Comparison of ENCODE assay signal across 17 cellular contexts in genomic region chr6:151112130-151112529, GRCh38.
"Had no signal": no experiment of that assay in that cellular context is flagged by ENCODE, and none has a peak within 500 bp of the region (broad histone marks: within the 10 kb centered on the region; RNA-seq: fewer than 3 reads in every experiment).

No MANE protein-coding gene starts in this region.

- H3K4me1 Mint-ChIP-seq: memory B cell; naive thymus-derived CD8-positive, alpha-beta T cell; stimulated activated memory B cell treated with anti-CD40 and anti-IgM and Interleukin-4, amounts not matched to agents 10 μg/mL and 1 μg/mL and 100 μg/mL, for 72 hours had no signal

- H3K9me3 Mint-ChIP-seq: activated CD8-positive, alpha-beta T cell treated with anti-CD3 and anti-CD28 coated beads for 36 hours; activated T-helper 2 cell treated with anti-CD3 and anti-CD28 coated beads, Interferon-gamma antibody, Interleukin-2, Interleukin-4, amounts not matched to agents 10 μg/mL and 5 μg/mL and 100 μg/mL, durations not matched to agents 14 hours and 24 hours and 36 hours; stimulated activated memory B cell treated with anti-CD40 and anti-IgM and Interleukin-4, amounts not matched to agents 10 μg/mL and 1 μg/mL and 100 μg/mL, for 72 hours had no signal

- H3K4me3 ChIP-seq: body of pancreas, esophagus squamous epithelium, sigmoid colon, tibial artery, uterus had no signal

- ATAC-seq: activated CD8-positive, alpha-beta T cell treated with anti-CD3 and anti-CD28 coated beads for 36 hours; body of pancreas; effector memory CD8-positive, alpha-beta T cell; naive thymus-derived CD8-positive, alpha-beta T cell; stimulated activated memory B cell treated with anti-CD40 and anti-IgM and Interleukin-4, amounts not matched to agents 10 μg/mL and 1 μg/mL and 100 μg/mL, for 72 hours had no signal

- H3K4me1 ChIP-seq: body of pancreas, esophagus squamous epithelium, tibial artery, uterus had no signal

- H3K4me3 Mint-ChIP-seq: activated CD8-positive, alpha-beta T cell treated with anti-CD3 and anti-CD28 coated beads for 36 hours; effector memory CD8-positive, alpha-beta T cell; memory B cell; naive thymus-derived CD8-positive, alpha-beta T cell; stimulated activated memory B cell treated with anti-CD40 and anti-IgM and Interleukin-4, amounts not matched to agents 10 μg/mL and 1 μg/mL and 100 μg/mL, for 72 hours had no signal

- H3K36me3 ChIP-seq: esophagus squamous epithelium, sigmoid colon, tibial artery, uterus had no signal

- DNase-seq: activated CD4-positive, alpha-beta T cell treated with anti-CD3 and anti-CD28 coated beads for 48 hours; activated CD4-positive, CD25-positive, alpha-beta regulatory T cell; activated CD8-positive, alpha-beta T cell treated with anti-CD3 and anti-CD28 coated beads for 36 hours; activated naive CD4-positive, alpha-beta T cell treated with Interleukin-2 at 50 U/mL for 16 hours; activated T-cell treated with anti-CD3 and anti-CD28 coated beads, Interleukin-2, amount 50 U/mL, for 1 hour; body of pancreas; effector memory CD8-positive, alpha-beta T cell; esophagus squamous epithelium; naive thymus-derived CD8-positive, alpha-beta T cell; sigmoid colon; stimulated activated CD4-positive, alpha-beta T cell treated with anti-CD3 and anti-CD28 coated beads, Interleukin-4, amount 100 ng/mL, for 4 hours; T1000; tibial artery; uterus had no signal

- H3K36me3 Mint-ChIP-seq: memory B cell; naive thymus-derived CD8-positive, alpha-beta T cell; stimulated activated memory B cell treated with anti-CD40 and anti-IgM and Interleukin-4, amounts not matched to agents 10 μg/mL and 1 μg/mL and 100 μg/mL, for 72 hours had no signal

- H3K27me3 ChIP-seq: body of pancreas, esophagus squamous epithelium, sigmoid colon, tibial artery, uterus had no signal

- H3K27ac ChIP-seq: body of pancreas, esophagus squamous epithelium, sigmoid colon, tibial artery, uterus had no signal

- H3K27ac Mint-ChIP-seq: activated CD8-positive, alpha-beta T cell treated with anti-CD3 and anti-CD28 coated beads for 36 hours; activated T-helper 2 cell treated with anti-CD3 and anti-CD28 coated beads, Interferon-gamma antibody, Interleukin-2, Interleukin-4, amounts not matched to agents 10 μg/mL and 5 μg/mL and 100 μg/mL, durations not matched to agents 14 hours and 24 hours and 36 hours; effector memory CD8-positive, alpha-beta T cell; memory B cell; naive thymus-derived CD8-positive, alpha-beta T cell; stimulated activated memory B cell treated with anti-CD40 and anti-IgM and Interleukin-4, amounts not matched to agents 10 μg/mL and 1 μg/mL and 100 μg/mL, for 72 hours had no signal

- H3K9me3 ChIP-seq: body of pancreas, esophagus squamous epithelium, sigmoid colon, tibial artery, uterus had no signal
